Comparison of ENCODE assay signal across 12 cellular contexts in the genomic region with DNA sequence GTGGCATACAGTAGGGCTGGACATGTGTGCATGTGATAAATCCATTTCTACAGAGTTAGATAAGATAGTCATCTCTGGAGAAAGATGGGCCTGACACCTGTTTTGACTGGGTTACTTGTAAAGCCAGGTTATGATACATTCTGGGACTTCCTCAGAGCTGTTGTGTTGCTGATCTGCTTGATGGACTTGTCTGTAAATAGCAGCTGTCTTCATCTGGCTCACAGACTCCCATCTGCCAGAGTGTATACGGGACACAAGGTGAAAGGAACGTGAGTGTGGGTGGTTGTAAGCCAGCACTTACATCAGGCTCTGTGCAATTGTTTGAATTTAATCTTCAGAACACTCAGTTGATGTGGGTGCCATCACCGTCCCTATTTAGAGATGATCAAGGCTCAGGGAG. TPM values are rescaled to one million over a fixed set of nuclear protein-coding genes. Genes with fewer than 3 reads are reported as not detected.
A peak's percentile ranks its signal among the peaks of the same experiment; 100 is the strongest.
DNase-seq lines count a peak whose midpoint lies in the region; ATAC-seq and TF ChIP-seq lines count a peak whose summit lies in the region.
"Had no signal": no experiment of that assay in that cellular context is flagged by ENCODE, and none has a peak within 500 bp of the region (broad histone marks: within the 10 kb centered on the region; RNA-seq: fewer than 3 reads in every experiment).

No MANE protein-coding gene starts in this region.

- peaks cover 3% of the 10 kb centered on the region for H3K36me3 Mint-ChIP-seq in activated CD4-positive, alpha-beta T cell treated with anti-CD3 and anti-CD28 coated beads for 36 hours (ENCODE audit: low read depth)
- H3K36me3 Mint-ChIP-seq in stimulated activated effector memory CD8-positive, alpha-beta T cell treated with anti-CD3 and anti-CD28 coated beads, Interleukin-12 subunit alpha, Interleukin-12 subunit beta, amount 100 ng/mL, for 72 hours = peaks cover 6% of the 10 kb centered on the region

- ATAC-seq in activated CD4-positive, alpha-beta T cell treated with anti-CD3 and anti-CD28 coated beads for 36 hours = peak; percentile 15
- ATAC-seq in HG03064 (IDR thresholded peaks at IDR 0.05; ENCODE audit: low read depth, unreplicated experiment) (peak; percentile 79), Right ventricle myocardium superior (ENCODE audit: poor library complexity) (peak; percentile 57)
- peak; percentile 32 for ATAC-seq in stimulated activated effector memory CD8-positive, alpha-beta T cell treated with anti-CD3 and anti-CD28 coated beads, Interleukin-12 subunit alpha, Interleukin-12 subunit beta, amount 100 ng/mL, for 72 hours
- ATAC-seq: Panc1 had no signal

- no peaks in the 10 kb centered on the region for H3K9me3 Mint-ChIP-seq in activated CD4-positive, alpha-beta T cell treated with anti-CD3 and anti-CD28 coated beads for 36 hours (ENCODE audit: low read depth)
- H3K9me3 Mint-ChIP-seq in stimulated activated effector memory CD8-positive, alpha-beta T cell treated with anti-CD3 and anti-CD28 coated beads, Interleukin-12 subunit alpha, Interleukin-12 subunit beta, amount 100 ng/mL, for 72 hours = no peaks in the 10 kb centered on the region

- H3K4me1 Mint-ChIP-seq in activated CD4-positive, alpha-beta T cell treated with anti-CD3 and anti-CD28 coated beads for 36 hours = peaks cover 46% of the 10 kb centered on the region
- H3K4me1 Mint-ChIP-seq in stimulated activated effector memory CD8-positive, alpha-beta T cell treated with anti-CD3 and anti-CD28 coated beads, Interleukin-12 subunit alpha, Interleukin-12 subunit beta, amount 100 ng/mL, for 72 hours = peaks cover 37% of the 10 kb centered on the region

- no peak overlapping the region for H3K4me3 Mint-ChIP-seq in activated CD4-positive, alpha-beta T cell treated with anti-CD3 and anti-CD28 coated beads for 36 hours
- H3K4me3 Mint-ChIP-seq in stimulated activated effector memory CD8-positive, alpha-beta T cell treated with anti-CD3 and anti-CD28 coated beads, Interleukin-12 subunit alpha, Interleukin-12 subunit beta, amount 100 ng/mL, for 72 hours = no peak overlapping the region

- WGBS in prostate gland = 88% methylated on average over 3 of the region's 3 CpGs

- intact Hi-C loops in activated CD4-positive, alpha-beta T cell treated with anti-CD3 and anti-CD28 coated beads for 36 hours (cut with DNase I, micrococcal nuclease) = no loop called here
- intact Hi-C loops in Right ventricle myocardium superior (cut with DNase I) = no loop called here
- intact Hi-C loops in prostate gland (cut with DNase I) = no loop called here

- DNase-seq in activated CD4-positive, alpha-beta T cell treated with anti-CD3 and anti-CD28 coated beads for 36 hours = peak; percentile 22
- DNase-seq in activated CD4-positive, alpha-beta T cell treated with anti-CD3 and anti-CD28 coated beads, Interleukin-2, amount 50 U/mL, for 1 hour = no peak
- DNase-seq in Right ventricle myocardium superior (no peak), HCEC 1CT (no peak), prostate gland (ENCODE audit: low spot score) (no peak), NAMALWA (ENCODE audit: low spot score) (no peak)
- DNase-seq in stimulated activated effector memory CD8-positive, alpha-beta T cell treated with anti-CD3 and anti-CD28 coated beads, Interleukin-12 subunit alpha, Interleukin-12 subunit beta, amount 100 ng/mL, for 72 hours (ENCODE audit: low spot score in 2 of 2) = no peak
- DNase-seq: foreskin melanocyte, NCI-H526, spleen had no signal

- H3K27me3 ChIP-seq in prostate gland (replicated peaks; ENCODE audit: insufficient read depth) = no peaks in the 10 kb centered on the region
- H3K27me3 ChIP-seq: spleen had no signal

- H3K36me3 ChIP-seq in prostate gland = no peaks in the 10 kb centered on the region
- H3K36me3 ChIP-seq: spleen had no signal

- no peak for TF ChIP-seq CTCF in prostate gland (IDR thresholded peaks at IDR 0.05)

- H3K4me3 ChIP-seq in prostate gland = no peak overlapping the region
- H3K4me3 ChIP-seq: spleen had no signal

- peak overlapping the region; percentile 39 for H3K27ac Mint-ChIP-seq in activated CD4-positive, alpha-beta T cell treated with anti-CD3 and anti-CD28 coated beads for 36 hours
- no peak overlapping the region for H3K27ac Mint-ChIP-seq in stimulated activated effector memory CD8-positive, alpha-beta T cell treated with anti-CD3 and anti-CD28 coated beads, Interleukin-12 subunit alpha, Interleukin-12 subunit beta, amount 100 ng/mL, for 72 hours

- H3K4me1 ChIP-seq in prostate gland (replicated peaks) = peaks cover 8% of the 10 kb centered on the region

- no peaks in the 10 kb centered on the region for H3K9me3 ChIP-seq in prostate gland
- H3K9me3 ChIP-seq: spleen had no signal

- no peak for TF ChIP-seq POLR2A in prostate gland (IDR thresholded peaks at IDR 0.05)

- no peaks in the 10 kb centered on the region for H3K27me3 Mint-ChIP-seq in activated CD4-positive, alpha-beta T cell treated with anti-CD3 and anti-CD28 coated beads for 36 hours

- POLR2A ChIA-PET in activated CD4-positive, alpha-beta T cell treated with anti-CD3 and anti-CD28 coated beads for 36 hours (lab: Charles Lee) = interaction anchor here (0.6 kb wide), 1 partner anchor 102 kb away, joined by 3 read pairs; no protein-coding TSS in a partner anchor

- CTCF ChIA-PET in activated CD4-positive, alpha-beta T cell treated with anti-CD3 and anti-CD28 coated beads for 36 hours (lab: Charles Lee) = interaction anchor here (0.5 to 0.8 kb wide), 3 partner anchors 29 to 90 kb away, joined by 3 to 5 read pairs (median 4); no protein-coding TSS in a partner anchor

- no peak overlapping the region for H3K27ac ChIP-seq in prostate gland
- H3K27ac ChIP-seq: spleen had no signal

RNA-seq across cellular contexts. Expression of a gene that starts 49.8 kb away (rescaled TPM):
- 1 to 10 TPM; 2.4 to 2.5 TPM for total RNA-seq in activated CD4-positive, alpha-beta T cell treated with anti-CD3 and anti-CD28 coated beads for 36 hours
- total RNA-seq in Right ventricle myocardium superior (9.4 TPM), prostate gland (10 to 100 TPM; 53.3 to 66.2 TPM)

Comparison
In these comparisons a context has a peak if more than half of its experiments do, and no peak if none do; other contexts are left out.
1. ATAC-seq: peak in every context shown above with its lines; median percentile 79 in HG03064; 57 in Right ventricle myocardium superior; 32 in stimulated activated effector memory CD8-positive, alpha-beta T cell treated with anti-CD3 and anti-CD28 coated beads, Interleukin-12 subunit alpha, Interleukin-12 subunit beta, amount 100 ng/mL, for 72 hours; 15 in activated CD4-positive, alpha-beta T cell treated with anti-CD3 and anti-CD28 coated beads for 36 hours.